Comparison of ENCODE assay signal across 1 cellular context in the genomic region with DNA sequence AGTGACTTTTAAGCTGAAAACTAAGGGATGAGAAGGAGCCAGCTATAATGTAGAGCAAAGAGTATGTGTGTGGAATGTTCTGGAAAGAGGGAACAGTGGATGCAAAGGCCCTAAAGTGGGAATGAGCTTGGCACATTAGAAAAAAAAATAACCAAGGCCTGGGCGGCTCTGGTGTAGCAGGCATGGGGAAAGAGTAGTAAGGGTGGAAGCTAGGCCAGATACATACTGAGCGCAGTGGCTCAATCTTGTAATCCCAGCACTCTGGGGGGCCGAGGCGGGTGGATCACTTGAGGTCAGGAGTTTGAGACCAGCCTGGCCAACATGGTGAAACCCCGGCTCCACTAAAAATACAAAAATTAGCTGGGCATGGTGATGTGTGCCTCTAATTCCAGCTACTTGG.
TF ChIP-seq lines count a peak whose summit lies in the region.

No MANE protein-coding gene starts in this region.

TF ChIP-seq in GM23338, 12 proteins besides CTCF, POLR2A, EP300 and RAD21 (continued from another document):
- TF ChIP-seq EZH2 (IDR thresholded peaks at IDR 0.05; ENCODE audit: low read depth, unreplicated experiment): no peak
- TF ChIP-seq NANOG (IDR thresholded peaks at IDR 0.05; ENCODE audit: borderline replicate concordance): no peak
